ENCODE assay signal across 14 cellular contexts in genomic region chr2:149200109-149200520, GRCh38.
A peak's percentile ranks its signal among the peaks of the same experiment; 100 is the strongest.
DNase-seq lines count a peak whose midpoint lies in the region; ATAC-seq, FAIRE-seq and TF ChIP-seq lines count a peak whose summit lies in the region.
"Had no signal": no experiment of that assay in that cellular context is flagged by ENCODE, and none has a peak within 500 bp of the region (broad histone marks: within the 10 kb centered on the region; RNA-seq: fewer than 3 reads in every experiment).

No MANE protein-coding gene starts in this region.

- TF ChIP-seq CTCF in PC-3 (conservative IDR thresholded peaks at IDR 0.05; ENCODE audit: low read depth, low read length) (no peak), fibroblast of the aortic adventitia (IDR thresholded peaks at IDR 0.05; ENCODE audit: insufficient read depth, low read length) (no peak), H9 (conservative IDR thresholded peaks at IDR 0.05) (no peak)

- H3K9me3 Mint-ChIP-seq in H9: no peaks in the 10 kb centered on the region
- H3K9me3 Mint-ChIP-seq: activated naive CD4-positive, alpha-beta T cell treated with anti-CD3 and anti-CD28 coated beads for 36 hours had no signal

- no peaks in the 10 kb centered on the region for H3K79me2 ChIP-seq in GM23248 (ENCODE audit: insufficient read depth)
- H3K79me2 ChIP-seq in PC-3 (ENCODE audit: low read length): no peaks in the 10 kb centered on the region
- no peaks in the 10 kb centered on the region for H3K79me2 ChIP-seq in H9 (ENCODE audit: insufficient read depth, low read length)

- POLR2A ChIA-PET in PC-3 (lab: Charles Lee; ENCODE audit: unreplicated experiment): no interaction called here

- no peak overlapping the region for H2BK15ac ChIP-seq in H9 (ENCODE audit: low read depth, low read length)

- H3K4me2 ChIP-seq in GM23248 (ENCODE audit: unreplicated experiment) (no peak overlapping the region), PC-3 (ENCODE audit: low read length) (no peak overlapping the region), H9 (ENCODE audit: insufficient read depth, insufficient read length, low read length) (no peak overlapping the region)

- H4K20me1 ChIP-seq in GM23248 (ENCODE audit: insufficient read depth): no peaks in the 10 kb centered on the region
- H4K20me1 ChIP-seq in PC-3 (ENCODE audit: low read length): no peaks in the 10 kb centered on the region
- H4K20me1 ChIP-seq in H9 (ENCODE audit: control insufficient read depth, insufficient read depth, insufficient read length): no peaks in the 10 kb centered on the region

- DNase-seq in A172 (ENCODE audit: low spot score) (peak; percentile 20), GM23248 (peak; percentile 54), PC-3 (peak; percentile 43), fibroblast of the aortic adventitia (ENCODE audit: low read depth) (peak; percentile 33), GM12892 (ENCODE audit: insufficient read length) (no peak), H9 (no peak)
- DNase-seq in activated CD4-positive, alpha-beta T cell treated with anti-CD3 and anti-CD28 coated beads, Interleukin-2, amount 50 U/mL, for 4 hours: no peak
- DNase-seq: activated CD8-positive, alpha-beta memory T cell treated with anti-CD3 and anti-CD28 coated beads for 24 hours; activated naive CD4-positive, alpha-beta T cell treated with anti-CD3 and anti-CD28 coated beads for 36 hours; effector CD8-positive, alpha-beta T cell; GOT3 had no signal

- H3K9me3 ChIP-seq in GM23248 (ENCODE audit: low read depth) (no peaks in the 10 kb centered on the region), PC-3 (ENCODE audit: low read length) (no peaks in the 10 kb centered on the region), H9 (ENCODE audit: control insufficient read depth, low read depth, low read length) (no peaks in the 10 kb centered on the region)
- H3K9me3 ChIP-seq: gastroesophageal sphincter had no signal

- TF ChIP-seq POLR2A in GM12892 (IDR thresholded peaks at IDR 0.05; ENCODE audit: low read depth, low read length): no peak

- H4K5ac ChIP-seq in H9 (ENCODE audit: insufficient read length, low read depth, low read length): no peak overlapping the region

- no peak overlapping the region for H3T11ph ChIP-seq in H9 (ENCODE audit: low read length)

- H3K4me3 ChIP-seq in GM23248 (no peak overlapping the region), PC-3 (ENCODE audit: low read length) (no peak overlapping the region), fibroblast of the aortic adventitia (ENCODE audit: low read depth, low read length) (no peak overlapping the region)
- H3K4me3 ChIP-seq: gastroesophageal sphincter had no signal

- in situ Hi-C loops in GM23248 (cut with MboI): no loop called here

- H3K9ac ChIP-seq in GM23248: no peak overlapping the region
- no peak overlapping the region for H3K9ac ChIP-seq in PC-3 (ENCODE audit: low read length)
- H3K9ac ChIP-seq in H9 (ENCODE audit: extremely low read depth, insufficient read length, low read length): no peak overlapping the region

- H3K4ac ChIP-seq in H9 (ENCODE audit: low read depth, low read length): no peak overlapping the region

- no peak overlapping the region for H3K23ac ChIP-seq in H9 (ENCODE audit: insufficient read length, low read depth, low read length)

- H3K9me2 ChIP-seq in GM23248 (ENCODE audit: insufficient read depth): no peaks in the 10 kb centered on the region
- no peaks in the 10 kb centered on the region for H3K9me2 ChIP-seq in PC-3 (replicated peaks; ENCODE audit: low read length)

- no peaks in the 10 kb centered on the region for H3K27me3 Mint-ChIP-seq in H9 (ENCODE audit: low read depth)

- FAIRE-seq in GM12892 (lab: Jason Lieb, UNC): no peak
- FAIRE-seq: islet of Langerhans had no signal

- H2BK5ac ChIP-seq in H9 (ENCODE audit: insufficient read length, low read length): no peak overlapping the region

- no TSS peak for BruUV-seq in PC-3 (replicated peaks; lab: Mats Ljungman, UMichigan)

- no peak overlapping the region for H3K27ac ChIP-seq in GM23248
- no peak overlapping the region for H3K27ac ChIP-seq in PC-3 (ENCODE audit: low read length)
- H3K27ac ChIP-seq in H9 (ENCODE audit: insufficient read length, low read depth, low read length): no peak overlapping the region
- H3K27ac ChIP-seq: gastroesophageal sphincter had no signal

- no peak overlapping the region for H2BK120ac ChIP-seq in H9 (ENCODE audit: low read depth, low read length, poor library complexity, severe bottlenecking)

- no peak overlapping the region for H2BK12ac ChIP-seq in H9 (ENCODE audit: insufficient read length, low read depth, low read length)

- intact Hi-C loops in PC-3 (cut with micrococcal nuclease): no loop called here

- no peak overlapping the region for H4K91ac ChIP-seq in H9 (ENCODE audit: insufficient read length, low read depth, low read length)

- no peak overlapping the region for H3K14ac ChIP-seq in H9 (ENCODE audit: insufficient read depth, low read length)

- no peak for ATAC-seq in PC-3
- ATAC-seq in HG02763 (IDR thresholded peaks at IDR 0.05; ENCODE audit: unreplicated experiment): no peak
- ATAC-seq: gastroesophageal sphincter had no signal

- H2AFZ ChIP-seq in GM23248 (no peak overlapping the region), PC-3 (ENCODE audit: low read length) (no peak overlapping the region), H9 (ENCODE audit: low read length) (no peak overlapping the region)

- no peaks in the 10 kb centered on the region for H3K4me1 ChIP-seq in GM23248 (ENCODE audit: insufficient read depth)
- no peaks in the 10 kb centered on the region for H3K4me1 ChIP-seq in PC-3 (ENCODE audit: insufficient read depth, low read length)
- no peaks in the 10 kb centered on the region for H3K4me1 ChIP-seq in H9 (ENCODE audit: insufficient read depth, low read length)
- H3K4me1 ChIP-seq: gastroesophageal sphincter had no signal

- H3K56ac ChIP-seq in H9 (ENCODE audit: insufficient read length, low read depth, low read length): no peak overlapping the region

- H2AK5ac ChIP-seq in H9 (ENCODE audit: insufficient read length, low read length): no peak overlapping the region

- H3K4me1 Mint-ChIP-seq in H9: no peaks in the 10 kb centered on the region

- H2BK20ac ChIP-seq in H9 (ENCODE audit: low read depth, low read length, poor library complexity, severe bottlenecking): no peak overlapping the region

- no peak overlapping the region for H3K4me3 Mint-ChIP-seq in H9
- H3K4me3 Mint-ChIP-seq: activated naive CD4-positive, alpha-beta T cell treated with anti-CD3 and anti-CD28 coated beads for 36 hours had no signal

- H3K36me3 ChIP-seq in GM23248 (ENCODE audit: low read depth) (no peaks in the 10 kb centered on the region), PC-3 (ENCODE audit: low read depth, low read length) (no peaks in the 10 kb centered on the region)
- H3K36me3 ChIP-seq: gastroesophageal sphincter had no signal

- H4K8ac ChIP-seq in H9 (replicated peaks; ENCODE audit: insufficient read length, low read depth, low read length): no peak overlapping the region

- no peaks in the 10 kb centered on the region for H3K23me2 ChIP-seq in H9 (ENCODE audit: insufficient read length, low read depth, low read length, poor library complexity, severe bottlenecking)

- no peaks in the 10 kb centered on the region for H3F3A ChIP-seq in GM23248 (ENCODE audit: insufficient read depth)
- no peaks in the 10 kb centered on the region for H3F3A ChIP-seq in PC-3 (ENCODE audit: low read length, unreplicated experiment)

- H3K27me3 ChIP-seq in GM23248 (replicated peaks; ENCODE audit: insufficient read depth) (no peaks in the 10 kb centered on the region), PC-3 (ENCODE audit: low read length) (peaks cover 48% of the 10 kb centered on the region), H9 (ENCODE audit: insufficient read depth, low read length) (no peaks in the 10 kb centered on the region)
- H3K27me3 ChIP-seq: gastroesophageal sphincter had no signal

- H3K36me3 Mint-ChIP-seq in H9 (ENCODE audit: insufficient read depth in 1 of 3, low read depth in 3 of 3): no peaks in the 10 kb centered on the region

- no peak overlapping the region for H3K18ac ChIP-seq in H9 (ENCODE audit: insufficient read length, low read depth, low read length)

- CTCF ChIA-PET in PC-3 (lab: Charles Lee): no interaction called here

- no peak overlapping the region for H3K27ac Mint-ChIP-seq in H9
- H3K27ac Mint-ChIP-seq: activated naive CD4-positive, alpha-beta T cell treated with anti-CD3 and anti-CD28 coated beads for 36 hours had no signal

- no peaks in the 10 kb centered on the region for H3K79me1 ChIP-seq in H9 (ENCODE audit: insufficient read depth, low read depth, low read length, poor library complexity, severe bottlenecking)

Comparison
In these comparisons a context has a peak if more than half of its experiments do, and no peak if none do; other contexts are left out.
1. DNase-seq: peak in A172 (single experiment), GM23248 (single experiment), PC-3 (single experiment) and fibroblast of the aortic adventitia (single experiment); none in activated CD4-positive, alpha-beta T cell treated with anti-CD3 and anti-CD28 coated beads, Interleukin-2, amount 50 U/mL, for 4 hours (0 of 2), GM12892 (single experiment) and H9 (single experiment).